16 cellular contexts compared by ENCODE assay signal in genomic region chr17:56806949-56807348, GRCh38.
"Had no signal": no experiment of that assay in that cellular context is flagged by ENCODE, and none has a peak within 500 bp of the region (broad histone marks: within the 10 kb centered on the region; RNA-seq: fewer than 3 reads in every experiment).

No MANE protein-coding gene starts in this region.

- ATAC-seq: effector memory CD8-positive, alpha-beta T cell; gastrocnemius medialis; left lobe of liver; natural killer cell; sciatic nerve had no signal

- H3K4me3 Mint-ChIP-seq: dendritic cell treated with granulocyte-macrophage colony-stimulating factor and Interleukin-4, amounts not matched to agents 40 ng/mL and 50 ng/mL, for 4 days; effector memory CD8-positive, alpha-beta T cell; natural killer cell had no signal

- DNase-seq: effector memory CD8-positive, alpha-beta T cell; gastrocnemius medialis; islet precursor cell; mammary epithelial cell; natural killer cell; stimulated activated CD4-positive, alpha-beta T cell treated with anti-CD3 and anti-CD28 coated beads, Interleukin-2, amount 100 ng/mL, for 24 hours; stimulated activated naive CD4-positive, alpha-beta T cell treated with Interleukin-2 at 50 U/mL for 16 hours; trophoblast cell had no signal

- H3K4me1 ChIP-seq: parathyroid adenoma had no signal

- H3K4me3 ChIP-seq: esophagus muscularis mucosa, gastrocnemius medialis, prostate gland, skin epidermis had no signal

- H3K36me3 ChIP-seq: esophagus muscularis mucosa, gastrocnemius medialis, prostate gland had no signal

- H3K27ac Mint-ChIP-seq: dendritic cell treated with granulocyte-macrophage colony-stimulating factor and Interleukin-4, amounts not matched to agents 40 ng/mL and 50 ng/mL, for 4 days; effector memory CD8-positive, alpha-beta T cell; natural killer cell had no signal

- H3K9me3 ChIP-seq: esophagus muscularis mucosa, gastrocnemius medialis, prostate gland had no signal

- H3K36me3 Mint-ChIP-seq: natural killer cell had no signal

- H3K27me3 ChIP-seq: esophagus muscularis mucosa, gastrocnemius medialis had no signal

- H3K27ac ChIP-seq: epithelial cell of prostate, esophagus muscularis mucosa, gastrocnemius medialis, parathyroid adenoma, skin epidermis had no signal

- H3K4me1 Mint-ChIP-seq: natural killer cell had no signal

- H3K9me3 Mint-ChIP-seq: dendritic cell treated with granulocyte-macrophage colony-stimulating factor and Interleukin-4, amounts not matched to agents 40 ng/mL and 50 ng/mL, for 4 days; effector memory CD8-positive, alpha-beta T cell; natural killer cell had no signal
